ENCODE assay signal across 1 cellular context in the genomic region with DNA sequence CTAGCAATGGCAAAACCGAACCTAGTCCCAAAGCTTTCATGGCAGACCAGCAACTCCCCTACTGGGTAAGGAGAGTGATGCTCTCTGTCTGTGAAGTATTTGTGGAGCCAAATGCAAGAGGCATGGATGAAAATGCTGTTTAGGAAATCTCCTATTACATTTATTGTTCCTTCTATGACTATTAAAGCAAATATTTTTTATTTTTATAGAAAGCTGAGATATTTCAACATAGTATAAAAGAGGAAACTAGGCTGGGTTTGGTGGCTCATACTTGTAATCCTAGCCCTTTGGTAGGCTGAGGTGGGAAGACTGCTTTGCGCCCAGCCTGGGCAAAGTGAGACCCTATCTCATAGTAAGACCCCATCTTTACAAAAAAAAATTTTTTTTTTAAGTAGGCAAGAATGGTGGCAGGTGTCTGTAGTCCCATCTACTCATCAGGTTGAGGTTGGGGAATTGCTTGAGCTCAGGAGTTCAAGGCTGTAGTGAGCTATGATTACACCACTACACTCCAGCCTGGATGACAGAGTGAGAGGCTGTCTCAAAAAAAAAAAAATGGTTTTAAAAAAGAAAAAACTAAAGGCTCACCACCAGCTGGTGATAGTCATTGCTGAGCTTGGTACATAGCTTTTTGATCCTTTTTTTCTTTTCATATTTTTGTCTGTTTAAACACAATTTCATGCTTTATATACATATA.
TF ChIP-seq lines count a peak whose summit lies in the region.

No MANE protein-coding gene starts in this region.

TF ChIP-seq in GM23338, 12 proteins besides CTCF, POLR2A, EP300 and RAD21 (continued from another document):
- TF ChIP-seq, protein P1, sequence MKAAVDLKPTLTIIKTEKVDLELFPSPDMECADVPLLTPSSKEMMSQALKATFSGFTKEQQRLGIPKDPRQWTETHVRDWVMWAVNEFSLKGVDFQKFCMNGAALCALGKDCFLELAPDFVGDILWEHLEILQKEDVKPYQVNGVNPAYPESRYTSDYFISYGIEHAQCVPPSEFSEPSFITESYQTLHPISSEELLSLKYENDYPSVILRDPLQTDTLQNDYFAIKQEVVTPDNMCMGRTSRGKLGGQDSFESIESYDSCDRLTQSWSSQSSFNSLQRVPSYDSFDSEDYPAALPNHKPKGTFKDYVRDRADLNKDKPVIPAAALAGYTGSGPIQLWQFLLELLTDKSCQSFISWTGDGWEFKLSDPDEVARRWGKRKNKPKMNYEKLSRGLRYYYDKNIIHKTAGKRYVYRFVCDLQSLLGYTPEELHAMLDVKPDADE (IDR thresholded peaks at IDR 0.05), result no peak
- no peak for TF ChIP-seq NANOG (IDR thresholded peaks at IDR 0.05; ENCODE audit: borderline replicate concordance)
- no peak for TF ChIP-seq JUNB (IDR thresholded peaks at IDR 0.05; ENCODE audit: unreplicated experiment)
- TF ChIP-seq POLR2AphosphoS5 (IDR thresholded peaks at IDR 0.05; ENCODE audit: low read depth), result no peak
- TF ChIP-seq, protein P2, sequence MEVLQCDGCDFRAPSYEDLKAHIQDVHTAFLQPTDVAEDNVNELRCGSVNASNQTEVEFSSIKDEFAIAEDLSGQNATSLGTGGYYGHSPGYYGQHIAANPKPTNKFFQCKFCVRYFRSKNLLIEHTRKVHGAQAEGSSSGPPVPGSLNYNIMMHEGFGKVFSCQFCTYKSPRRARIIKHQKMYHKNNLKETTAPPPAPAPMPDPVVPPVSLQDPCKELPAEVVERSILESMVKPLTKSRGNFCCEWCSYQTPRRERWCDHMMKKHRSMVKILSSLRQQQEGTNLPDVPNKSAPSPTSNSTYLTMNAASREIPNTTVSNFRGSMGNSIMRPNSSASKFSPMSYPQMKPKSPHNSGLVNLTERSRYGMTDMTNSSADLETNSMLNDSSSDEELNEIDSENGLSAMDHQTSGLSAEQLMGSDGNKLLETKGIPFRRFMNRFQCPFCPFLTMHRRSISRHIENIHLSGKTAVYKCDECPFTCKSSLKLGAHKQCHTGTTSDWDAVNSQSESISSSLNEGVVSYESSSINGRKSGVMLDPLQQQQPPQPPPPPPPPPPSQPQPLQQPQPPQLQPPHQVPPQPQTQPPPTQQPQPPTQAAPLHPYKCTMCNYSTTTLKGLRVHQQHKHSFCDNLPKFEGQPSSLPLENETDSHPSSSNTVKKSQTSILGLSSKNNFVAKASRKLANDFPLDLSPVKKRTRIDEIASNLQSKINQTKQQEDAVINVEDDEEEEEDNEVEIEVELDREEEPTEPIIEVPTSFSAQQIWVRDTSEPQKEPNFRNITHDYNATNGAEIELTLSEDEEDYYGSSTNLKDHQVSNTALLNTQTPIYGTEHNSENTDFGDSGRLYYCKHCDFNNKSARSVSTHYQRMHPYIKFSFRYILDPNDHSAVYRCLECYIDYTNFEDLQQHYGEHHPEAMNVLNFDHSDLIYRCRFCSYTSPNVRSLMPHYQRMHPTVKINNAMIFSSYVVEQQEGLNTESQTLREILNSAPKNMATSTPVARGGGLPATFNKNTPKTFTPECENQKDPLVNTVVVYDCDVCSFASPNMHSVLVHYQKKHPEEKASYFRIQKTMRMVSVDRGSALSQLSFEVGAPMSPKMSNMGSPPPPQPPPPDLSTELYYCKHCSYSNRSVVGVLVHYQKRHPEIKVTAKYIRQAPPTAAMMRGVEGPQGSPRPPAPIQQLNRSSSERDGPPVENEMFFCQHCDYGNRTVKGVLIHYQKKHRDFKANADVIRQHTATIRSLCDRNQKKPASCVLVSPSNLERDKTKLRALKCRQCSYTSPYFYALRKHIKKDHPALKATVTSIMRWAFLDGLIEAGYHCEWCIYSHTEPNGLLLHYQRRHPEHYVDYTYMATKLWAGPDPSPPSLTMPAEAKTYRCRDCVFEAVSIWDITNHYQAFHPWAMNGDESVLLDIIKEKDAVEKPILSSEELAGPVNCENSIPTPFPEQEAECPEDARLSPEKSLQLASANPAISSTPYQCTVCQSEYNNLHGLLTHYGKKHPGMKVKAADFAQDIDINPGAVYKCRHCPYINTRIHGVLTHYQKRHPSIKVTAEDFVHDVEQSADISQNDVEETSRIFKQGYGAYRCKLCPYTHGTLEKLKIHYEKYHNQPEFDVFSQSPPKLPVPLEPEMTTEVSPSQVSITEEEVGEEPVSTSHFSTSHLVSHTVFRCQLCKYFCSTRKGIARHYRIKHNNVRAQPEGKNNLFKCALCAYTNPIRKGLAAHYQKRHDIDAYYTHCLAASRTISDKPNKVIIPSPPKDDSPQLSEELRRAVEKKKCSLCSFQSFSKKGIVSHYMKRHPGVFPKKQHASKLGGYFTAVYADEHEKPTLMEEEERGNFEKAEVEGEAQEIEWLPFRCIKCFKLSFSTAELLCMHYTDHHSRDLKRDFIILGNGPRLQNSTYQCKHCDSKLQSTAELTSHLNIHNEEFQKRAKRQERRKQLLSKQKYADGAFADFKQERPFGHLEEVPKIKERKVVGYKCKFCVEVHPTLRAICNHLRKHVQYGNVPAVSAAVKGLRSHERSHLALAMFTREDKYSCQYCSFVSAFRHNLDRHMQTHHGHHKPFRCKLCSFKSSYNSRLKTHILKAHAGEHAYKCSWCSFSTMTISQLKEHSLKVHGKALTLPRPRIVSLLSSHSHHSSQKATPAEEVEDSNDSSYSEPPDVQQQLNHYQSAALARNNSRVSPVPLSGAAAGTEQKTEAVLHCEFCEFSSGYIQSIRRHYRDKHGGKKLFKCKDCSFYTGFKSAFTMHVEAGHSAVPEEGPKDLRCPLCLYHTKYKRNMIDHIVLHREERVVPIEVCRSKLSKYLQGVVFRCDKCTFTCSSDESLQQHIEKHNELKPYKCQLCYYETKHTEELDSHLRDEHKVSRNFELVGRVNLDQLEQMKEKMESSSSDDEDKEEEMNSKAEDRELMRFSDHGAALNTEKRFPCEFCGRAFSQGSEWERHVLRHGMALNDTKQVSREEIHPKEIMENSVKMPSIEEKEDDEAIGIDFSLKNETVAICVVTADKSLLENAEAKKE (CRISPR knock-in tag; IDR thresholded peaks at IDR 0.05), result no peak
- no peak for TF ChIP-seq EZH2phosphoT487 (IDR thresholded peaks at IDR 0.05; ENCODE audit: unreplicated experiment)
- TF ChIP-seq, protein P3, sequence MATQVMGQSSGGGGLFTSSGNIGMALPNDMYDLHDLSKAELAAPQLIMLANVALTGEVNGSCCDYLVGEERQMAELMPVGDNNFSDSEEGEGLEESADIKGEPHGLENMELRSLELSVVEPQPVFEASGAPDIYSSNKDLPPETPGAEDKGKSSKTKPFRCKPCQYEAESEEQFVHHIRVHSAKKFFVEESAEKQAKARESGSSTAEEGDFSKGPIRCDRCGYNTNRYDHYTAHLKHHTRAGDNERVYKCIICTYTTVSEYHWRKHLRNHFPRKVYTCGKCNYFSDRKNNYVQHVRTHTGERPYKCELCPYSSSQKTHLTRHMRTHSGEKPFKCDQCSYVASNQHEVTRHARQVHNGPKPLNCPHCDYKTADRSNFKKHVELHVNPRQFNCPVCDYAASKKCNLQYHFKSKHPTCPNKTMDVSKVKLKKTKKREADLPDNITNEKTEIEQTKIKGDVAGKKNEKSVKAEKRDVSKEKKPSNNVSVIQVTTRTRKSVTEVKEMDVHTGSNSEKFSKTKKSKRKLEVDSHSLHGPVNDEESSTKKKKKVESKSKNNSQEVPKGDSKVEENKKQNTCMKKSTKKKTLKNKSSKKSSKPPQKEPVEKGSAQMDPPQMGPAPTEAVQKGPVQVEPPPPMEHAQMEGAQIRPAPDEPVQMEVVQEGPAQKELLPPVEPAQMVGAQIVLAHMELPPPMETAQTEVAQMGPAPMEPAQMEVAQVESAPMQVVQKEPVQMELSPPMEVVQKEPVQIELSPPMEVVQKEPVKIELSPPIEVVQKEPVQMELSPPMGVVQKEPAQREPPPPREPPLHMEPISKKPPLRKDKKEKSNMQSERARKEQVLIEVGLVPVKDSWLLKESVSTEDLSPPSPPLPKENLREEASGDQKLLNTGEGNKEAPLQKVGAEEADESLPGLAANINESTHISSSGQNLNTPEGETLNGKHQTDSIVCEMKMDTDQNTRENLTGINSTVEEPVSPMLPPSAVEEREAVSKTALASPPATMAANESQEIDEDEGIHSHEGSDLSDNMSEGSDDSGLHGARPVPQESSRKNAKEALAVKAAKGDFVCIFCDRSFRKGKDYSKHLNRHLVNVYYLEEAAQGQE (IDR thresholded peaks at IDR 0.05; ENCODE audit: unreplicated experiment), result no peak
- TF ChIP-seq EZH2 (IDR thresholded peaks at IDR 0.05; ENCODE audit: low read depth, unreplicated experiment), result no peak
TF ChIP-seq in GM23338: peak in this region for 0.
